16 cellular contexts compared by ENCODE assay signal in genomic region chr4:6686104-6686787, GRCh38. TPM values are rescaled to one million over a fixed set of nuclear protein-coding genes. Genes with fewer than 3 reads are reported as not detected.
A peak's percentile ranks its signal among the peaks of the same experiment; 100 is the strongest.
DNase-seq lines count a peak whose midpoint lies in the region; ATAC-seq and TF ChIP-seq lines count a peak whose summit lies in the region.
"Had no signal": no experiment of that assay in that cellular context is flagged by ENCODE, and none has a peak within 500 bp of the region (broad histone marks: within the 10 kb centered on the region; RNA-seq: fewer than 3 reads in every experiment).

No MANE protein-coding gene starts in this region.

- H3K27ac Mint-ChIP-seq in activated naive CD4-positive, alpha-beta T cell treated with anti-CD3 and anti-CD28 coated beads, Interleukin-2, amount 10 ng/mL, durations not matched to agents 7 days and 5 days = peak overlapping the region; percentile 64
- H3K27ac Mint-ChIP-seq in activated naive CD4-positive, alpha-beta T cell treated with anti-CD3 and anti-CD28 coated beads, Interleukin-2, amount 50 U/mL, for 72 hours = no peak overlapping the region
- peak overlapping the region; percentile 13 for H3K27ac Mint-ChIP-seq in central memory CD8-positive, alpha-beta T cell (ENCODE audit: low read depth)

- no peaks in the 10 kb centered on the region for H3K9me3 Mint-ChIP-seq in activated naive CD4-positive, alpha-beta T cell treated with anti-CD3 and anti-CD28 coated beads, Interleukin-2, amount 10 ng/mL, durations not matched to agents 7 days and 5 days
- no peaks in the 10 kb centered on the region for H3K9me3 Mint-ChIP-seq in activated naive CD4-positive, alpha-beta T cell treated with anti-CD3 and anti-CD28 coated beads, Interleukin-2, amount 50 U/mL, for 72 hours
- no peaks in the 10 kb centered on the region for H3K9me3 Mint-ChIP-seq in central memory CD8-positive, alpha-beta T cell

- ATAC-seq in activated naive CD4-positive, alpha-beta T cell treated with anti-CD3 and anti-CD28 coated beads, Interleukin-2, amount 50 U/mL, for 72 hours = no peak
- ATAC-seq in central memory CD8-positive, alpha-beta T cell (replicated peaks; ENCODE audit: extremely low read depth, poor library complexity, severe bottlenecking) = no peak
- no peak for ATAC-seq in activated CD4-positive, CD25-positive, alpha-beta regulatory T cell treated with anti-CD3 and anti-CD28 coated beads, Interleukin-2, amount 50 U/mL, for 24 hours

- DNase-seq in activated naive CD4-positive, alpha-beta T cell treated with anti-CD3 and anti-CD28 coated beads, Interleukin-2, amount 10 ng/mL, durations not matched to agents 7 days and 5 days = no peak
- DNase-seq in activated naive CD4-positive, alpha-beta T cell treated with anti-CD3 and anti-CD28 coated beads, Interleukin-2, amount 50 U/mL, for 72 hours (ENCODE audit: low spot score in 2 of 2) = no peak
- no peak for DNase-seq in central memory CD8-positive, alpha-beta T cell (ENCODE audit: low spot score in 2 of 2)
- DNase-seq in Kasumi-1 (lab: John Stamatoyannopoulos, UW) = no peak
- no peak for DNase-seq in ecto neural progenitor cell (ENCODE audit: low spot score)
- DNase-seq: AML-193, DMS 273 treated with DMSO at 0.1 percent for 48 hours, NCI-H1436, NCI-H2029 treated with DMSO at 0.1 percent for 48 hours, NCI-H510A, NCI-H82, Right ventricle myocardium superior had no signal

- H3K9me3 ChIP-seq in HEK293 (ENCODE audit: control insufficient read depth, insufficient read depth, low read depth, low read length) = no peaks in the 10 kb centered on the region
- H3K9me3 ChIP-seq: Peyer's patch had no signal

- no peak overlapping the region for H3K4me3 ChIP-seq in HEK293 (ENCODE audit: low read depth, low read length)
- H3K4me3 ChIP-seq: Peyer's patch had no signal

- peaks cover 18% of the 10 kb centered on the region for H3K36me3 Mint-ChIP-seq in activated naive CD4-positive, alpha-beta T cell treated with anti-CD3 and anti-CD28 coated beads, Interleukin-2, amount 10 ng/mL, durations not matched to agents 7 days and 5 days
- no peaks in the 10 kb centered on the region for H3K36me3 Mint-ChIP-seq in activated naive CD4-positive, alpha-beta T cell treated with anti-CD3 and anti-CD28 coated beads, Interleukin-2, amount 50 U/mL, for 72 hours
- H3K36me3 Mint-ChIP-seq in central memory CD8-positive, alpha-beta T cell (ENCODE audit: insufficient read depth) = peaks cover 21% of the 10 kb centered on the region

- H3K27ac ChIP-seq in HEK293 (ENCODE audit: extremely low read depth, low read depth, low read length) = no peak overlapping the region
- H3K27ac ChIP-seq: Peyer's patch had no signal

- peaks cover 59% of the 10 kb centered on the region for H3K4me1 Mint-ChIP-seq in activated naive CD4-positive, alpha-beta T cell treated with anti-CD3 and anti-CD28 coated beads, Interleukin-2, amount 10 ng/mL, durations not matched to agents 7 days and 5 days
- H3K4me1 Mint-ChIP-seq in central memory CD8-positive, alpha-beta T cell = peaks cover 63% of the 10 kb centered on the region

- no peak overlapping the region for H3K4me3 Mint-ChIP-seq in activated naive CD4-positive, alpha-beta T cell treated with anti-CD3 and anti-CD28 coated beads, Interleukin-2, amount 10 ng/mL, durations not matched to agents 7 days and 5 days
- H3K4me3 Mint-ChIP-seq in central memory CD8-positive, alpha-beta T cell = peak overlapping the region; percentile 34

- TF ChIP-seq CTCF in HEK293 (tag by site-specific recombination; IDR thresholded peaks at IDR 0.05) = no peak

- H3K27me3 Mint-ChIP-seq in activated naive CD4-positive, alpha-beta T cell treated with anti-CD3 and anti-CD28 coated beads, Interleukin-2, amount 10 ng/mL, durations not matched to agents 7 days and 5 days = no peaks in the 10 kb centered on the region
- H3K27me3 Mint-ChIP-seq in central memory CD8-positive, alpha-beta T cell = no peaks in the 10 kb centered on the region

- no peaks in the 10 kb centered on the region for H3K4me1 ChIP-seq in HEK293 (ENCODE audit: control insufficient read depth, insufficient read depth, low read length)

- POLR2A ChIA-PET in HEK293 (lab: Yijun Ruan, JAX) = no interaction called here

- H3K36me3 ChIP-seq in HEK293 (ENCODE audit: control insufficient read depth in 2 of 2, insufficient read depth in 1 of 2, low read length in 2 of 2) = no peaks in the 10 kb centered on the region
- H3K36me3 ChIP-seq: Peyer's patch had no signal

- CTCF ChIA-PET in activated naive CD4-positive, alpha-beta T cell treated with anti-CD3 and anti-CD28 coated beads, Interleukin-2, amount 10 ng/mL, durations not matched to agents 7 days and 5 days (lab: Charles Lee) = interaction anchor here (1.3 kb wide), 2 partner anchors 12 to 23 kb away, joined by 3 to 12 read pairs; partner anchors contain the start of gene MRFAP1L1
- CTCF ChIA-PET in HEK293 (lab: Yijun Ruan, JAX) = no interaction called here

TF ChIP-seq in HEK293, 187 proteins besides CTCF, POLR2A, EP300 and RAD21:
- TF ChIP-seq MYNN (tag by site-specific recombination; IDR thresholded peaks at IDR 0.05; ENCODE audit: borderline replicate concordance) (no peak), ZNF133 (tag by site-specific recombination; IDR thresholded peaks at IDR 0.05) (no peak), ZBTB11 (tag by site-specific recombination; conservative IDR thresholded peaks at IDR 0.05; ENCODE audit: low read depth) (no peak), ZNF121 (tag by site-specific recombination; IDR thresholded peaks at IDR 0.05) (peak; percentile 76)
TF ChIP-seq in HEK293: peak in this region for 1.

RNA-seq across cellular contexts. Expression of gene S100P, which starts 7.4 kb away (rescaled TPM):
- 1 to 10 TPM in 1 of 2 donors, not detected in 1; 1.7 TPM for total RNA-seq in activated naive CD4-positive, alpha-beta T cell treated with anti-CD3 and anti-CD28 coated beads, Interleukin-2, amount 50 U/mL, for 72 hours
- total RNA-seq: Daoy, Right ventricle myocardium superior had no signal

RNA-seq across cellular contexts. Expression of gene MRFAP1L1, which starts 23.4 kb away (rescaled TPM):
- 10 to 100 TPM; 23.1 to 40.5 TPM for total RNA-seq in activated naive CD4-positive, alpha-beta T cell treated with anti-CD3 and anti-CD28 coated beads, Interleukin-2, amount 50 U/mL, for 72 hours

RNA-seq across cellular contexts. Expression of gene BLOC1S4, which starts 29.7 kb away (rescaled TPM):
- total RNA-seq in activated naive CD4-positive, alpha-beta T cell treated with anti-CD3 and anti-CD28 coated beads, Interleukin-2, amount 50 U/mL, for 72 hours = 10 to 100 TPM in 1 of 2 donors, 1 to 10 TPM in 1; 7.2 to 15.9 TPM

RNA-seq across cellular contexts. Expression of gene MRFAP1, which starts 45.8 kb away (rescaled TPM):
- 100 to 1,000 TPM in 1 of 2 donors, 10 to 100 TPM in 1; 72.7 to 114 TPM for total RNA-seq in activated naive CD4-positive, alpha-beta T cell treated with anti-CD3 and anti-CD28 coated beads, Interleukin-2, amount 50 U/mL, for 72 hours

Comparison
In these comparisons a context has a peak if more than half of its experiments do, and no peak if none do; other contexts are left out.
1. H3K27ac Mint-ChIP-seq: peak in activated naive CD4-positive, alpha-beta T cell treated with anti-CD3 and anti-CD28 coated beads, Interleukin-2, amount 10 ng/mL, durations not matched to agents 7 days and 5 days (single experiment) and central memory CD8-positive, alpha-beta T cell (single experiment); none in activated naive CD4-positive, alpha-beta T cell treated with anti-CD3 and anti-CD28 coated beads, Interleukin-2, amount 50 U/mL, for 72 hours (0 of 2).